Comparison of ENCODE assay signal across 13 cellular contexts in genomic region chr6:47182291-47182957, GRCh38.
"Had no signal": no experiment of that assay in that cellular context is flagged by ENCODE, and none has a peak within 500 bp of the region (broad histone marks: within the 10 kb centered on the region; RNA-seq: fewer than 3 reads in every experiment).

No MANE protein-coding gene starts in this region.

- H3K27ac ChIP-seq: heart left ventricle, right atrium auricular region, WERI-Rb-1 had no signal

- H3K36me3 ChIP-seq: heart left ventricle, right atrium auricular region, WERI-Rb-1 had no signal

- H3K4me1 Mint-ChIP-seq: naive thymus-derived CD4-positive, alpha-beta T cell; stimulated activated naive B cell treated with anti-CD40 and anti-IgM and Interleukin-4, amounts not matched to agents 10 μg/mL and 1 μg/mL and 100 μg/mL, for 72 hours had no signal

- H3K9me3 ChIP-seq: heart left ventricle, right atrium auricular region had no signal

- DNase-seq: activated CD4-positive, alpha-beta T cell treated with anti-CD3 and anti-CD28 coated beads for 4 hours; activated CD8-positive, alpha-beta memory T cell treated with anti-CD3 and anti-CD28 coated beads, Interleukin-2, amount 50 U/mL, for 4 hours; activated CD8-positive, alpha-beta T cell treated with anti-CD3 and anti-CD28 coated beads for 36 hours; activated naive CD4-positive, alpha-beta T cell; aorta; heart left ventricle; midbrain; naive thymus-derived CD4-positive, alpha-beta T cell; stimulated activated naive B cell treated with anti-CD40 and anti-IgM and Interleukin-4, amounts not matched to agents 10 μg/mL and 1 μg/mL and 100 μg/mL, for 72 hours; substantia nigra; T-helper 1 cell; WERI-Rb-1 had no signal

- H3K27me3 ChIP-seq: heart left ventricle, right atrium auricular region had no signal

- H3K27ac Mint-ChIP-seq: activated CD8-positive, alpha-beta T cell treated with anti-CD3 and anti-CD28 coated beads for 36 hours; naive thymus-derived CD4-positive, alpha-beta T cell; stimulated activated naive B cell treated with anti-CD40 and anti-IgM and Interleukin-4, amounts not matched to agents 10 μg/mL and 1 μg/mL and 100 μg/mL, for 72 hours had no signal

- H3K27me3 Mint-ChIP-seq: activated CD8-positive, alpha-beta T cell treated with anti-CD3 and anti-CD28 coated beads for 36 hours; stimulated activated naive B cell treated with anti-CD40 and anti-IgM and Interleukin-4, amounts not matched to agents 10 μg/mL and 1 μg/mL and 100 μg/mL, for 72 hours had no signal

- H3K4me3 Mint-ChIP-seq: activated CD8-positive, alpha-beta T cell treated with anti-CD3 and anti-CD28 coated beads for 36 hours; naive thymus-derived CD4-positive, alpha-beta T cell; stimulated activated naive B cell treated with anti-CD40 and anti-IgM and Interleukin-4, amounts not matched to agents 10 μg/mL and 1 μg/mL and 100 μg/mL, for 72 hours had no signal

- ATAC-seq: activated CD8-positive, alpha-beta T cell treated with anti-CD3 and anti-CD28 coated beads for 36 hours; heart left ventricle; naive thymus-derived CD4-positive, alpha-beta T cell; stimulated activated naive B cell treated with anti-CD40 and anti-IgM and Interleukin-4, amounts not matched to agents 10 μg/mL and 1 μg/mL and 100 μg/mL, for 72 hours had no signal

- H3K36me3 Mint-ChIP-seq: naive thymus-derived CD4-positive, alpha-beta T cell; stimulated activated naive B cell treated with anti-CD40 and anti-IgM and Interleukin-4, amounts not matched to agents 10 μg/mL and 1 μg/mL and 100 μg/mL, for 72 hours had no signal

- H3K4me1 ChIP-seq: heart left ventricle, right atrium auricular region had no signal

- H3K9me3 Mint-ChIP-seq: activated CD8-positive, alpha-beta T cell treated with anti-CD3 and anti-CD28 coated beads for 36 hours; naive thymus-derived CD4-positive, alpha-beta T cell; stimulated activated naive B cell treated with anti-CD40 and anti-IgM and Interleukin-4, amounts not matched to agents 10 μg/mL and 1 μg/mL and 100 μg/mL, for 72 hours had no signal

- H3K4me3 ChIP-seq: heart left ventricle, right atrium auricular region had no signal
